ENCODE assay signal across 1 cellular context in genomic region chr2:177393381-177393780, GRCh38.
TF ChIP-seq lines count a peak whose summit lies in the region.

No MANE protein-coding gene starts in this region.

TF ChIP-seq in HepG2, 621 proteins besides CTCF, POLR2A, EP300 and RAD21:
- TF ChIP-seq PAXIP1 (CRISPR knock-in tag; conservative IDR thresholded peaks at IDR 0.05) (no peak), TSC22D2 (CRISPR knock-in tag; IDR thresholded peaks at IDR 0.05; ENCODE audit: borderline replicate concordance) (0 out of 2 replicates have a peak, but pooled peaks have one; percentile 20), FOXJ3 (CRISPR knock-in tag; IDR thresholded peaks at IDR 0.05; ENCODE audit: borderline replicate concordance) (no peak), FOXO4 (CRISPR knock-in tag; conservative IDR thresholded peaks at IDR 0.05) (peak; percentile 14; the same call in 1 of the 2 replicates), TFE3 (CRISPR knock-in tag; IDR thresholded peaks at IDR 0.05) (0 out of 2 replicates have a peak, but pooled peaks have one; percentile 17), SMAD3 (CRISPR knock-in tag; IDR thresholded peaks at IDR 0.05) (0 out of 2 replicates have a peak, but pooled peaks have one; percentile 9)
